In the genomic region with DNA sequence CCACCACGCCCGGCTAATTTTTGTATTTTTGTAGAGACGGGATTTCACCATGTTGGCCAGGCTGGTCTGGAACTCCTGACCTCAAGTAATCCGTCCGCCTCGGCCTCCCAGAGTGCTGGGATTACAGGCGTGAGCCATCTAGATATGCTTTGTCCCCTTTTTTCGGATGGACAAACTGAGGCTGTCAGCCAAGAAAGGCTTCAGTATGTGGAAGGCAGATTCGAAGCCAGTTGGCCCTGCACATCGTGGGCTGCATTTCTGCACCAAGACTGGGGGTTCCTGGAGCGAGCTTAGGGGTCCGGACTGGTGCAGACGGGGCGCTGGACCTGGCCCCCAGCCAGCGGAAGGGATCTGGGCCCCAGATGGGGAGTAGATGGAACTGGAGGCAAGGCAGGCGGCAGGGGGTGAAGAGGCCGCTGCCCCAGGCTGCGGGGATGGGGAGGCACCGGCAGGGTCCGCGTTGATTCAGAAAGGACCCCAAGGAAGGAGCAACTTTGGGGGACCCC, we compare ENCODE assay signal across 8 cellular contexts. TPM values are rescaled to one million over a fixed set of nuclear protein-coding genes. Genes with fewer than 3 reads are reported as not detected.
A peak's percentile ranks its signal among the peaks of the same experiment; 100 is the strongest.
DNase-seq lines count a peak whose midpoint lies in the region; ATAC-seq and TF ChIP-seq lines count a peak whose summit lies in the region.

No MANE protein-coding gene starts in this region.

- H3K4me1 Mint-ChIP-seq in endothelial cell (ENCODE audit: unreplicated experiment), result peaks cover 13% of the 10 kb centered on the region
- peaks cover 16% of the 10 kb centered on the region for H3K4me1 Mint-ChIP-seq in progenitor cell of endocrine pancreas (ENCODE audit: low read depth)

- H3K27ac ChIP-seq in KOPT-K1 (ENCODE audit: low read depth, low read length, poor library complexity, severe bottlenecking), result peak overlapping the region; percentile 99

- peaks cover 9% of the 10 kb centered on the region for H3K27me3 Mint-ChIP-seq in endothelial cell (ENCODE audit: unreplicated experiment)
- no peaks in the 10 kb centered on the region for H3K27me3 Mint-ChIP-seq in progenitor cell of endocrine pancreas

- DNase-seq in endothelial cell (ENCODE audit: low spot score) (no peak), progenitor cell of endocrine pancreas (ENCODE audit: low spot score, unreplicated experiment) (no peak), NCI-H774 (lab: John Stamatoyannopoulos, UW) (no peak), GF-D8 (lab: John Stamatoyannopoulos, UW) (no peak)

- H3K27ac Mint-ChIP-seq in endothelial cell (ENCODE audit: unreplicated experiment), result no peak overlapping the region
- peak overlapping the region; percentile 84 for H3K27ac Mint-ChIP-seq in progenitor cell of endocrine pancreas

- no peaks in the 10 kb centered on the region for H3K36me3 ChIP-seq in KOPT-K1 (ENCODE audit: insufficient read depth, low read length)

- H3K36me3 Mint-ChIP-seq in endothelial cell (ENCODE audit: low read depth, unreplicated experiment) (peaks cover 3% of the 10 kb centered on the region), progenitor cell of endocrine pancreas (ENCODE audit: insufficient read depth) (no peaks in the 10 kb centered on the region)

- ATAC-seq in GM18505 (IDR thresholded peaks at IDR 0.05; ENCODE audit: unreplicated experiment) (peak; percentile 4), HG03439 (IDR thresholded peaks at IDR 0.05; ENCODE audit: unreplicated experiment) (no peak), HG03025 (IDR thresholded peaks at IDR 0.05; ENCODE audit: low FRiP score, unreplicated experiment) (no peak)

- H3K4me3 Mint-ChIP-seq in endothelial cell (ENCODE audit: unreplicated experiment) (peak overlapping the region; percentile 82), progenitor cell of endocrine pancreas (ENCODE audit: low read depth) (peak overlapping the region; percentile 66)

- no peak for TF ChIP-seq CTCF in endothelial cell (IDR thresholded peaks at IDR 0.05; ENCODE audit: unreplicated experiment)
- no peak for TF ChIP-seq CTCF in progenitor cell of endocrine pancreas (IDR thresholded peaks at IDR 0.05; ENCODE audit: unreplicated experiment)

- H3K9me3 Mint-ChIP-seq in endothelial cell (ENCODE audit: unreplicated experiment) (no peaks in the 10 kb centered on the region), progenitor cell of endocrine pancreas (ENCODE audit: low read depth) (no peaks in the 10 kb centered on the region)

- no peak for TF ChIP-seq POLR2A in GM18505 (IDR thresholded peaks at IDR 0.05; ENCODE audit: borderline replicate concordance, extremely low read depth, insufficient read depth, insufficient read length)

- H3K9me3 ChIP-seq in KOPT-K1 (ENCODE audit: insufficient read depth, low read length, poor library complexity, severe bottlenecking), result no peaks in the 10 kb centered on the region

RNA-seq across cellular contexts. Expression of gene JUND, which starts 9.7 kb away (rescaled TPM):
- total RNA-seq in endothelial cell (ENCODE audit: unreplicated experiment) (129 TPM), progenitor cell of endocrine pancreas (158 and 168 TPM in 2 replicates)

RNA-seq across cellular contexts. Expression of gene IQCN, which starts 16.8 kb away (rescaled TPM):
- 1.2 TPM for total RNA-seq in endothelial cell (ENCODE audit: unreplicated experiment)
- total RNA-seq in progenitor cell of endocrine pancreas, result 10.5 and 10.9 TPM in 2 replicates

RNA-seq across cellular contexts. Expression of gene LSM4, which starts 31.8 kb away (rescaled TPM):
- 166 TPM for total RNA-seq in endothelial cell (ENCODE audit: unreplicated experiment)
- total RNA-seq in progenitor cell of endocrine pancreas, result 150 and 154 TPM in 2 replicates

RNA-seq across cellular contexts. Expression of gene PGPEP1, which starts 49.3 kb away (rescaled TPM):
- total RNA-seq in endothelial cell (ENCODE audit: unreplicated experiment), result 32.1 TPM
- 43.5 and 51.3 TPM in 2 replicates for total RNA-seq in progenitor cell of endocrine pancreas
